Comparison of ENCODE assay signal across 33 cellular contexts in the genomic region with DNA sequence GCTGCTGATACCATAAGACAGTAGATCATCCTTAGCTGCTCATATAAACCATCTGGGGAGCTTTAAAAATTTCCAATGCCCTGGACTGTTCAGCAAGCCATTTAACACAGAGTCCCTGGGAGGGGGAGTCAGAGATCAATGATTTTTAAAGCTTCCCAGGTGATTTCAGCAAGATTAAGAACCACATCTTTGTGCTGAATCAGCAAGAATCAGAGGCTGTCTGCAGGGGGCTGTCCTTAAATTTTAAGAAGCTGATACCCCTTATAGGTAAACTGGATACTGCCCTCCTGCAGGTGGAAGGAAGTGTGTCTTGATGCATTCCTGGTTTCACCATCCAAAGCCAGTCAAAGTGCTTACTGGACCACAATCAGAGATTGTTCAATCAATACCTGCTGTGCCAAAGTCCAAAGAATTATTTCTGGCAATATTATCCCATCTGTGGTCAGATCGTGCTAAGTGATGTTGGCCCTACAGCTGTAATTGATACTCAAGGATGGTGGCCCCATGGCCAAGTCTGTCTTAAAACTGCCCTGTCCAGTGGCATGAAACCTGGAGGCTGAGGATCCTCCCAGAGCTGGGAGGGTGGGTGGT.
"Had no signal": no experiment of that assay in that cellular context is flagged by ENCODE, and none has a peak within 500 bp of the region (broad histone marks: within the 10 kb centered on the region; RNA-seq: fewer than 3 reads in every experiment).

No MANE protein-coding gene starts in this region.

- H3K27me3 ChIP-seq: cardiac muscle cell had no signal

- ATAC-seq: activated CD8-positive, alpha-beta memory T cell treated with anti-CD3 and anti-CD28 coated beads, Interleukin-2, amount 10 ng/mL, durations not matched to agents 7 days and 5 days; activated T-cell treated with anti-CD3 and anti-CD28 coated beads, Interleukin-2, amount 50 U/mL, for 72 hours; activated T-helper 17 cell treated with anti-CD3 and anti-CD28 coated beads, Interleukin-2, amount 50 U/mL, for 72 hours; PC-3; Right ventricle myocardium inferior; SK-N-SH treated with all-trans-retinoic acid at 6 μM for 48 hours; T-cell; T-helper 17 cell had no signal

- H3K36me3 ChIP-seq: cardiac muscle cell had no signal

- H3K27ac ChIP-seq: cardiac muscle cell, RWPE1, VCaP had no signal

- DNase-seq: activated B cell treated with CpG ODN at 0.5 μM for 24 hours; activated CD4-positive, alpha-beta memory T cell treated with anti-CD3 and anti-CD28 coated beads for 36 hours; activated CD4-positive, alpha-beta T cell treated with anti-CD3 and anti-CD28 coated beads for 4 hours; activated CD4-positive, alpha-beta T cell treated with anti-CD3 and anti-CD28 coated beads, Interleukin-2, amount 50 U/mL, for 1 hour; activated CD4-positive, CD25-positive, alpha-beta regulatory T cell treated with anti-CD3 and anti-CD28 coated beads, Interleukin-2, amount 50 U/mL, for 72 hours; activated CD8-positive, alpha-beta memory T cell treated with anti-CD3 and anti-CD28 coated beads, Interleukin-2, amount 10 ng/mL, durations not matched to agents 7 days and 5 days; activated effector memory CD4-positive, alpha-beta T cell treated with anti-CD3 and anti-CD28 coated beads, Interleukin-2, amount 50 U/mL, for 16 hours; activated naive CD4-positive, alpha-beta T cell; activated naive CD4-positive, alpha-beta T cell treated with anti-CD3 and anti-CD28 coated beads, Interleukin-2, amount 50 U/mL, for 16 hours; activated naive CD8-positive, alpha-beta T cell treated with anti-CD3 and anti-CD28 coated beads for 36 hours; activated T-cell treated with anti-CD3 and anti-CD28 coated beads, Interleukin-2, amount 50 U/mL, for 1 hour; activated T-cell treated with anti-CD3 and anti-CD28 coated beads, Interleukin-2, amount 50 U/mL, for 72 hours; amniotic stem cell; aorta; MM.1S; MV-4-11; NCI-H1092; NCI-H1436 treated with DMSO at 0.1 percent for 48 hours; NCI-H1694 treated with DMSO at 0.1 percent for 48 hours; NCI-H2029; NCI-H345; NCI-H524 treated with DMSO at 0.1 percent for 48 hours; NK-92 treated with Interleukin-12 subunit alpha and Interleukin-12 subunit beta, amount 100 ng/mL, for 24 hours; PC-3; SIG-M5; T-cell; T-helper 17 cell had no signal

- H3K4me3 ChIP-seq: cardiac muscle cell had no signal
